ENCODE assay signal across 10 cellular contexts in the genomic region with DNA sequence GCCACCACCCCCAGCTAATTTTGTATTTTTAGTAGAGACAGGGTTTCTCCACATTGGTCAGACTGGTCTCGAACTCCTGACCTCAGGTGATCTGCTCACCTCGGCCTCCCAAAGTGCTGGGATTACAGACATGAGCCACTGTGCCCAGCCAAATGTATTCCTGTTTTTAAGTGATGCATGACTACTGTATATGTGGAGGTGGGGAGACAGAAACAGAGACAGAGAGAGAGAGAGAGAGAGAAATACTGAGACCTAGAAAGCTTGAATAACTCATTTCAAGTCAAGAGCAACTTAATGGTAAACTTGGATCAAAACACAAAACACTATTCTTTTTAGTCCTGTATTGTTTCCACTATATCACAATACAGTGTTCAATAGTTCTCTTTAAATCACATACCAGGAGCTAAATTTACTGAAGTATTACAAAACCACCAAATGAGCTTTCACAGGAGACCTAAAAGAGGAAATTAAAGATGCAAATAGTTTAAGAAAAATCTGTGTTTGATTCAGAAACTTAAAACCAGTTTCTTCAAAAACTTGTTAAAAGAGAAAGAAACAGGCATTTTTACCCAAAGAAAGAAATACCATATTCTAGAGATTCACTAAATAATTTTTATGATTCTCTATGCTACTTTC.
DNase-seq lines count a peak whose midpoint lies in the region; ATAC-seq, FAIRE-seq and TF ChIP-seq lines count a peak whose summit lies in the region.
"Had no signal": no experiment of that assay in that cellular context is flagged by ENCODE, and none has a peak within 500 bp of the region (broad histone marks: within the 10 kb centered on the region; RNA-seq: fewer than 3 reads in every experiment).

No MANE protein-coding gene starts in this region.

- H3K27ac ChIP-seq in Karpas-422 (ENCODE audit: low read length): 0 out of 2 replicates have a peak overlapping the region, but pooled peaks have one; percentile 40
- no peak overlapping the region for H3K27ac ChIP-seq in body of pancreas
- H3K27ac ChIP-seq: SJCRH30 had no signal

- intact Hi-C loops in body of pancreas (cut with DNase I): no loop called here

- no peak overlapping the region for H3K9ac ChIP-seq in Karpas-422 (ENCODE audit: low read length)

- no peaks in the 10 kb centered on the region for H3K9me3 Mint-ChIP-seq in memory B cell

- peaks cover 21% of the 10 kb centered on the region for H3K4me1 Mint-ChIP-seq in memory B cell

- 88 to 89% methylated on average over 2 of the region's 2 CpGs for WGBS in body of pancreas, 2 donors

- H3K36me3 Mint-ChIP-seq in memory B cell: no peaks in the 10 kb centered on the region

- H3K27ac Mint-ChIP-seq in memory B cell: peak overlapping the region; percentile 74

- no peaks in the 10 kb centered on the region for H3K79me2 ChIP-seq in Karpas-422 (ENCODE audit: low read length)

- no peak overlapping the region for H2AFZ ChIP-seq in Karpas-422 (ENCODE audit: low read length)

- H3K27me3 ChIP-seq in Karpas-422 (ENCODE audit: low read length): no peaks in the 10 kb centered on the region
- H3K27me3 ChIP-seq in body of pancreas: no peaks in the 10 kb centered on the region
- H3K27me3 ChIP-seq: SJCRH30 had no signal

- H3K36me3 ChIP-seq in Karpas-422 (ENCODE audit: insufficient read depth, low read length) (no peaks in the 10 kb centered on the region), body of pancreas (replicated peaks in 1 of 2; ENCODE audit: insufficient read depth in 1 of 2, low read depth in 2 of 2) (no peaks in the 10 kb centered on the region)
- H3K36me3 ChIP-seq: SJCRH30 had no signal

- no peak for TF ChIP-seq CTCF in GM10266 (IDR thresholded peaks at IDR 0.05; ENCODE audit: control insufficient read depth, insufficient read depth, low read depth, missing control alignments)
- no peak for TF ChIP-seq CTCF in body of pancreas (IDR thresholded peaks at IDR 0.05)

- no peak for DNase-seq in GM18507 (ENCODE audit: extremely low spot score, insufficient read length, low read depth)
- peak; percentile 59 for DNase-seq in Karpas-422
- DNase-seq in memory B cell (ENCODE audit: low spot score in 2 of 2): peak in 1 of 2 donors; percentile 2
- no peak for DNase-seq in GM10266 (ENCODE audit: extremely low spot score)
- no peak for DNase-seq in body of pancreas
- no peak for DNase-seq in activated CD4-positive, CD25-positive, alpha-beta regulatory T cell (lab: John Stamatoyannopoulos, UW)
- DNase-seq: SJCRH30 had no signal

- peak overlapping the region; percentile 6 for H3K4me3 Mint-ChIP-seq in memory B cell

- TF ChIP-seq POLR2A in body of pancreas (IDR thresholded peaks at IDR 0.05): no peak

- H3K9me2 ChIP-seq in Karpas-422 (replicated peaks; ENCODE audit: insufficient read depth, low read length): no peaks in the 10 kb centered on the region

- H3K27me3 Mint-ChIP-seq in memory B cell: no peaks in the 10 kb centered on the region

- H3K4me2 ChIP-seq in Karpas-422 (ENCODE audit: low read depth, low read length, poor library complexity, severe bottlenecking): peak overlapping the region; percentile 49

- no peaks in the 10 kb centered on the region for H3K9me3 ChIP-seq in Karpas-422 (ENCODE audit: low read length)
- H3K9me3 ChIP-seq in body of pancreas: no peaks in the 10 kb centered on the region
- H3K9me3 ChIP-seq: SJCRH30 had no signal

- ATAC-seq in GM21737 (IDR thresholded peaks at IDR 0.05; ENCODE audit: unreplicated experiment): peak; percentile 14
- ATAC-seq in memory B cell (ENCODE audit: low read depth): peak; percentile 86
- no peak for ATAC-seq in HG03095 (IDR thresholded peaks at IDR 0.05; ENCODE audit: unreplicated experiment)
- no peak for ATAC-seq in body of pancreas

- H3K4me1 ChIP-seq in Karpas-422 (ENCODE audit: low read length): peaks cover 18% of the 10 kb centered on the region
- no peaks in the 10 kb centered on the region for H3K4me1 ChIP-seq in body of pancreas
- H3K4me1 ChIP-seq: SJCRH30 had no signal

- peak; percentile 48 for FAIRE-seq in GM18507 (lab: Jason Lieb, UNC)
- FAIRE-seq: D721Med had no signal

- no peaks in the 10 kb centered on the region for H4K20me1 ChIP-seq in Karpas-422 (ENCODE audit: insufficient read depth, low read depth, low read length)

- H3K4me3 ChIP-seq in Karpas-422 (ENCODE audit: low read length) (0 out of 2 replicates have a peak overlapping the region, but pooled peaks have one; percentile 25), body of pancreas (no peak overlapping the region)
- H3K4me3 ChIP-seq: SJCRH30 had no signal

Comparison
In these comparisons a context has a peak if more than half of its experiments do, and no peak if none do; other contexts are left out.
1. ATAC-seq: peak in GM21737 (single experiment) and memory B cell (single experiment); none in HG03095 (single experiment) and body of pancreas (single experiment).